In genomic region chr17:78139861-78140168, GRCh38 we compare ENCODE assay signal across 8 cellular contexts. TPM values are rescaled to one million over a fixed set of nuclear protein-coding genes. Genes with fewer than 3 reads are reported as not detected.
DNase-seq lines count a peak whose midpoint lies in the region; ATAC-seq, FAIRE-seq and TF ChIP-seq lines count a peak whose summit lies in the region.
"Not testable (repeated sequence)": the region's sequence is repeated elsewhere in the genome, so short reads cannot be mapped to it uniquely, and the experiment has no call there.
"Had no signal": no experiment of that assay in that cellular context is flagged by ENCODE, and none has a peak within 500 bp of the region (broad histone marks: within the 10 kb centered on the region; RNA-seq: fewer than 3 reads in every experiment).

No MANE protein-coding gene starts in this region.

- H3K4me3 ChIP-seq in PC-3 (ENCODE audit: low read length) (peak overlapping the region; percentile 48), lower lobe of right lung (peak overlapping the region; percentile 4)
- H3K4me3 ChIP-seq in GM12878 = not testable (repeated sequence)

- TF ChIP-seq CTCF in CD14-positive monocyte (IDR thresholded peaks at IDR 0.05); PC-3 (conservative IDR thresholded peaks at IDR 0.05; ENCODE audit: low read depth, low read length); GM12878 (IDR thresholded peaks at IDR 0.05 in 2 of 3, conservative IDR thresholded peaks at IDR 0.05 in 1 of 3; ENCODE audit: control insufficient read depth in 2 of 3, extremely low read depth in 1 of 3, insufficient read depth in 1 of 3, low read depth in 3 of 3, low read length in 3 of 3); lower lobe of right lung (IDR thresholded peaks at IDR 0.05): not testable (repeated sequence)

- BruUV-seq in PC-3 (replicated peaks; lab: Mats Ljungman, UMichigan); GM12878 (replicated peaks; lab: Mats Ljungman, UMichigan): not testable (repeated sequence)

- ATAC-seq in PC-3, GM12878, lower lobe of right lung: not testable (repeated sequence)

- RAD21 ChIA-PET in GM12878 (lab: Charles Lee; ENCODE audit: unreplicated experiment) = interaction anchor here (0.6 to 1.2 kb wide), 7 partner anchors 11 to 99 kb away, joined by 3 to 5 read pairs (median 3); partner anchors contain the start of gene TMC6

- H3K9ac ChIP-seq in PC-3 (ENCODE audit: low read length) = 0 out of 2 replicates have a peak overlapping the region, but pooled peaks have one; percentile 1
- not testable (repeated sequence) for H3K9ac ChIP-seq in GM12878 (ENCODE audit: control insufficient read depth, insufficient read depth, low read length)

- H3K27ac ChIP-seq in PC-3 (ENCODE audit: low read length) (peak overlapping the region; percentile 27), lower lobe of right lung (peak overlapping the region; percentile 47)
- not testable (repeated sequence) for H3K27ac ChIP-seq in GM12878 (ENCODE audit: control insufficient read depth, insufficient read depth)

- H3K79me2 ChIP-seq in PC-3 (ENCODE audit: low read length) = not testable (repeated sequence)
- peaks cover 12% of the 10 kb centered on the region for H3K79me2 ChIP-seq in GM12878 (ENCODE audit: control insufficient read depth, insufficient read depth, low read length)

- not testable (repeated sequence) for H4K20me1 ChIP-seq in PC-3 (ENCODE audit: low read length); GM12878 (ENCODE audit: control insufficient read depth, insufficient read depth)

- H3K9me3 ChIP-seq in PC-3 (ENCODE audit: low read length); GM12878 (replicated peaks; ENCODE audit: control insufficient read depth, insufficient read depth, low read length); lower lobe of right lung: not testable (repeated sequence)

- not testable (repeated sequence) for H3K27me3 Mint-ChIP-seq in CD14-positive monocyte (ENCODE audit: low read depth in 3 of 3); activated CD4-positive, alpha-beta memory T cell treated with anti-CD3 and anti-CD28 coated beads, Interleukin-2, amount 10 ng/mL, durations not matched to agents 7 days and 5 days; stimulated activated naive CD8-positive, alpha-beta T cell treated with anti-CD3 and anti-CD28 coated beads, Interleukin-15, Interleukin-2, amounts not matched to agents 100 ng/mL and 50 ng/mL, for 24 hours

- CTCF ChIA-PET in PC-3 (lab: Charles Lee) = interaction anchor here (0.6 to 0.8 kb wide), 3 partner anchors 12 to 111 kb away, joined by 3 to 4 read pairs (median 4); no protein-coding TSS in a partner anchor
- CTCF ChIA-PET in activated CD4-positive, alpha-beta memory T cell treated with anti-CD3 and anti-CD28 coated beads, Interleukin-2, amount 10 ng/mL, durations not matched to agents 7 days and 5 days (lab: Charles Lee) = interaction anchor here (0.6 to 8.2 kb wide), 11 partner anchors 10 to 680 kb away, joined by 3 to 106 read pairs (median 5); partner anchors contain the start of genes TMC6 and TMC8
- CTCF ChIA-PET in GM12878 (lab: Yijun Ruan, JAX) = interaction anchor here (0.7 to 9.5 kb wide), 6 partner anchors 13 to 111 kb away, joined by 3 to 132 read pairs (median 4); partner anchors contain the start of genes AFMID, TK1 and TMC6

- SMC1A ChIA-PET in GM12878 (lab: Charles Lee; ENCODE audit: uncharacterized antibody, unreplicated experiment) = interaction anchor here (1.4 to 1.5 kb wide), 2 partner anchors 8 to 36 kb away, joined by 3 to 8 read pairs; no protein-coding TSS in a partner anchor

- not testable (repeated sequence) for H3K9me3 Mint-ChIP-seq in CD14-positive monocyte; activated CD4-positive, alpha-beta memory T cell treated with anti-CD3 and anti-CD28 coated beads, Interleukin-2, amount 10 ng/mL, durations not matched to agents 7 days and 5 days; stimulated activated naive CD8-positive, alpha-beta T cell treated with anti-CD3 and anti-CD28 coated beads, Interleukin-15, Interleukin-2, amounts not matched to agents 100 ng/mL and 50 ng/mL, for 24 hours

- DNase-seq in CD14-positive monocyte (ENCODE audit: low spot score); PC-3; activated CD4-positive, alpha-beta memory T cell treated with anti-CD3 and anti-CD28 coated beads, Interleukin-2, amount 10 ng/mL, durations not matched to agents 7 days and 5 days; GM12878 (ENCODE audit: low read depth, low spot score); lower lobe of right lung: not testable (repeated sequence)

- peak overlapping the region; percentile 76 for H3K4me2 ChIP-seq in PC-3 (ENCODE audit: low read length)
- not testable (repeated sequence) for H3K4me2 ChIP-seq in GM12878 (ENCODE audit: control insufficient read depth, insufficient read depth)

- H3K4me1 ChIP-seq in PC-3 (ENCODE audit: insufficient read depth, low read length) (peaks cover 42% of the 10 kb centered on the region), GM12878 (ENCODE audit: control insufficient read depth, insufficient read depth, low read length) (peaks cover 64% of the 10 kb centered on the region), lower lobe of right lung (peaks cover 54% of the 10 kb centered on the region)

- peak overlapping the region; percentile 42 to 52 for H3K4me3 Mint-ChIP-seq in CD14-positive monocyte
- peak overlapping the region; percentile 15 for H3K4me3 Mint-ChIP-seq in activated CD4-positive, alpha-beta memory T cell treated with anti-CD3 and anti-CD28 coated beads, Interleukin-2, amount 10 ng/mL, durations not matched to agents 7 days and 5 days
- peak overlapping the region; percentile 39 for H3K4me3 Mint-ChIP-seq in stimulated activated naive CD8-positive, alpha-beta T cell treated with anti-CD3 and anti-CD28 coated beads, Interleukin-15, Interleukin-2, amounts not matched to agents 100 ng/mL and 50 ng/mL, for 24 hours

- H3K27ac Mint-ChIP-seq in CD14-positive monocyte = peak overlapping the region; percentile 82 to 96 (median 90)
- H3K27ac Mint-ChIP-seq in activated CD4-positive, alpha-beta memory T cell treated with anti-CD3 and anti-CD28 coated beads, Interleukin-2, amount 10 ng/mL, durations not matched to agents 7 days and 5 days = peak overlapping the region; percentile 82
- H3K27ac Mint-ChIP-seq in stimulated activated naive CD8-positive, alpha-beta T cell treated with anti-CD3 and anti-CD28 coated beads, Interleukin-15, Interleukin-2, amounts not matched to agents 100 ng/mL and 50 ng/mL, for 24 hours = peak overlapping the region; percentile 57

- not testable (repeated sequence) for H3K9me2 ChIP-seq in PC-3 (replicated peaks; ENCODE audit: low read length)

- peaks cover 36 to 55% of the 10 kb centered on the region in 2 donors for H3K36me3 Mint-ChIP-seq in CD14-positive monocyte
- peaks cover 60% of the 10 kb centered on the region for H3K36me3 Mint-ChIP-seq in activated CD4-positive, alpha-beta memory T cell treated with anti-CD3 and anti-CD28 coated beads, Interleukin-2, amount 10 ng/mL, durations not matched to agents 7 days and 5 days (ENCODE audit: low read depth)
- H3K36me3 Mint-ChIP-seq in stimulated activated naive CD8-positive, alpha-beta T cell treated with anti-CD3 and anti-CD28 coated beads, Interleukin-15, Interleukin-2, amounts not matched to agents 100 ng/mL and 50 ng/mL, for 24 hours (ENCODE audit: low read depth) = peaks cover 34% of the 10 kb centered on the region

- not testable (repeated sequence) for H3K27me3 ChIP-seq in PC-3 (ENCODE audit: low read length); GM12878 (replicated peaks in 1 of 2; ENCODE audit: control insufficient read depth in 2 of 2, insufficient read depth in 2 of 2, low read length in 1 of 2); lower lobe of right lung (ENCODE audit: low read depth)

- not testable (repeated sequence) for TF ChIP-seq RAD21 in GM12878 (IDR thresholded peaks at IDR 0.05; ENCODE audit: insufficient read depth, low read depth, low read length)

- FAIRE-seq in GM12878 (lab: Jason Lieb, UNC) = not testable (repeated sequence)

- TF ChIP-seq POLR2A in GM12878 (IDR thresholded peaks at IDR 0.05; ENCODE audit: low read depth, low read length) = not testable (repeated sequence)

- H3F3A ChIP-seq in PC-3 (ENCODE audit: low read length, unreplicated experiment) = not testable (repeated sequence)

- not testable (repeated sequence) for H3K36me3 ChIP-seq in PC-3 (ENCODE audit: low read depth, low read length); lower lobe of right lung
- H3K36me3 ChIP-seq in GM12878 (ENCODE audit: control insufficient read depth in 2 of 2, insufficient read depth in 2 of 2, low read length in 1 of 2) = peaks cover 13 to 14% of the 10 kb centered on the region in 2 experiments; a peak in 3 of 4 replicates

- in situ Hi-C loops in GM12878 (cut with MboI) = not testable (repeated sequence)

- POLR2A ChIA-PET in PC-3 (lab: Charles Lee; ENCODE audit: unreplicated experiment) = interaction anchor here (0.8 kb wide), 2 partner anchors 11 to 181 kb away, joined by 3 to 27 read pairs; partner anchors contain the start of genes TMC6 and TNRC6C
- POLR2A ChIA-PET in activated CD4-positive, alpha-beta memory T cell treated with anti-CD3 and anti-CD28 coated beads, Interleukin-2, amount 10 ng/mL, durations not matched to agents 7 days and 5 days (lab: Charles Lee) = interaction anchor here (0.7 to 14.6 kb wide), 16 partner anchors 13 to 242 kb away, joined by 3 to 332 read pairs (median 4); partner anchors contain the start of genes AFMID, SYNGR2, TK1 and TMC6
- POLR2A ChIA-PET in GM12878 (lab: Charles Lee) = interaction anchor here (0.5 to 3.3 kb wide), 7 partner anchors 9 to 46 kb away, joined by 3 to 15 read pairs (median 4); partner anchors contain the start of gene TMC6

- intact Hi-C loops in CD14-positive monocyte (cut with micrococcal nuclease) = loop anchor here (1.0 to 5.0 kb wide), 4 partner anchors 30 to 47 kb away; partner anchors contain the start of genes AFMID (in 2 of the 2) and TK1 (in 2 of the 2)
- intact Hi-C loops in PC-3 (cut with micrococcal nuclease) = loop anchor here (1.0 to 2.0 kb wide), 2 partner anchors 29 to 47 kb away; partner anchors contain the start of genes AFMID, SYNGR2 and TK1
- intact Hi-C loops in GM12878 (cut with micrococcal nuclease; ENCODE audit: unreplicated experiment) = loop anchor here (1.0 kb wide), 1 partner anchor 32 kb away; no protein-coding TSS in a partner anchor
- intact Hi-C loops in lower lobe of right lung (cut with DNase I) = not testable (repeated sequence)

- peaks cover 77% of the 10 kb centered on the region for H3K4me1 Mint-ChIP-seq in CD14-positive monocyte
- H3K4me1 Mint-ChIP-seq in activated CD4-positive, alpha-beta memory T cell treated with anti-CD3 and anti-CD28 coated beads, Interleukin-2, amount 10 ng/mL, durations not matched to agents 7 days and 5 days = peaks cover 70% of the 10 kb centered on the region
- peaks cover 84% of the 10 kb centered on the region for H3K4me1 Mint-ChIP-seq in stimulated activated naive CD8-positive, alpha-beta T cell treated with anti-CD3 and anti-CD28 coated beads, Interleukin-15, Interleukin-2, amounts not matched to agents 100 ng/mL and 50 ng/mL, for 24 hours (ENCODE audit: low read depth)

- WGBS in GM12878 (ENCODE audit: insufficient coverage, insufficient replicate concordance, low lambda C conversion rate, missing lambda C conversion rate) = 83% methylated on average over 12 of the region's 12 CpGs

- TF ChIP-seq EP300 in GM12878 (IDR thresholded peaks at IDR 0.05; ENCODE audit: borderline replicate concordance in 1 of 2, control insufficient read depth in 1 of 2, low read depth in 2 of 2, low read length in 2 of 2) = not testable (repeated sequence)

- peak overlapping the region; percentile 65 for H2AFZ ChIP-seq in PC-3 (ENCODE audit: low read length)
- H2AFZ ChIP-seq in GM12878 (ENCODE audit: control insufficient read depth, low read depth, low read length) = not testable (repeated sequence)

RNA-seq across cellular contexts. Expression of gene C17orf99, which starts 6.4 kb away (rescaled TPM):
- not detected for polyA plus RNA-seq in CD14-positive monocyte
- total RNA-seq in PC-3 (2014; rRNA removed) = 3.2 TPM in 1 of 2 replicates, not detected in the other
- total RNA-seq in activated CD4-positive, alpha-beta memory T cell treated with anti-CD3 and anti-CD28 coated beads, Interleukin-2, amount 10 ng/mL, durations not matched to agents 7 days and 5 days = not detected
- total RNA-seq in GM12878 (2013; cell fraction: nucleolus; rRNA removed) = 3.6 and 5.5 TPM in 2 replicates
- total RNA-seq in GM12878 (2014; rRNA removed) = 2.1 and 5.9 TPM in 2 replicates
- total RNA-seq in GM12878 (2014; rRNA removed; fragmentation: Illumina TruSeq; extraction: Trizol) = 1.6 and 1.9 TPM in 2 replicates
- 3.1 and 4.4 TPM in 2 replicates for total RNA-seq in GM12878 (2021)
- 1.5 TPM for polyA plus RNA-seq in GM12878 (2011; ENCODE audit: low read depth)
- polyA plus RNA-seq in GM12878 (2011; rRNA removed) = 2.2 and 3.5 TPM in 2 replicates
- 4.1 and 4.5 TPM in 2 replicates for polyA plus RNA-seq in GM12878 (2011; cell fraction: cytosol; rRNA removed)
- polyA plus RNA-seq in GM12878 (2011; cell fraction: nucleus; rRNA removed) = 5.0 and 11.8 TPM in 2 replicates
- 3.6 and 6.7 TPM in 2 replicates for polyA plus RNA-seq in GM12878 (2012)
- polyA plus RNA-seq in GM12878 (2014; fragmentation: Illumina TruSeq; extraction: Trizol) = 0.22 and 1.4 TPM in 2 replicates
- under 1 TPM; 0.20 to 0.48 TPM for polyA plus RNA-seq in GM12878 (2014; fragmentation: Nextera tagmentation; extraction: Ambion mirVana)
- 4.8 and 5.6 TPM in 2 replicates for polyA plus RNA-seq in GM12878 (2014; rRNA removed)
- polyA plus RNA-seq in GM12878 (2016; fragmentation: Nextera tagmentation; extraction: Ambion mirVana) = 1 to 10 TPM; 3.0 to 4.5 TPM
- polyA minus RNA-seq in GM12878 (2011; rRNA and poly(A)+ RNA removed) = 2.9 and 5.1 TPM in 2 replicates
- 2.7 TPM in 1 of 2 replicates, not detected in the other for polyA minus RNA-seq in GM12878 (2011; cell fraction: cytosol; rRNA and poly(A)+ RNA removed)
- 0.36 and 4.7 TPM in 2 replicates for polyA minus RNA-seq in GM12878 (2011; cell fraction: nucleus; rRNA and poly(A)+ RNA removed)
- not detected for total RNA-seq in lower lobe of right lung
- total RNA-seq: renal cortical epithelial cell, thyroid gland had no signal

RNA-seq across cellular contexts. Expression of gene TMC8, which starts 9.2 kb away (rescaled TPM):
- polyA plus RNA-seq in CD14-positive monocyte = 10 to 100 TPM; 13.3 to 15.1 TPM
- 4.6 and 5.3 TPM in 2 replicates for total RNA-seq in PC-3 (2014; rRNA removed)
- 100 to 1,000 TPM; 316 to 334 TPM for total RNA-seq in activated CD4-positive, alpha-beta memory T cell treated with anti-CD3 and anti-CD28 coated beads, Interleukin-2, amount 10 ng/mL, durations not matched to agents 7 days and 5 days
- 310 and 316 TPM in 2 replicates for total RNA-seq in GM12878 (2013; cell fraction: nucleolus; rRNA removed)
- 40.9 and 41.9 TPM in 2 replicates for total RNA-seq in GM12878 (2014; rRNA removed)
- total RNA-seq in GM12878 (2014; rRNA removed; fragmentation: Illumina TruSeq; extraction: Trizol) = 22.2 and 25.4 TPM in 2 replicates
- total RNA-seq in GM12878 (2021) = 120 and 128 TPM in 2 replicates
- polyA plus RNA-seq in GM12878 (2011; ENCODE audit: low read depth) = 110 TPM
- polyA plus RNA-seq in GM12878 (2011; rRNA removed) = 19.5 and 36.5 TPM in 2 replicates
- 62.8 and 67.7 TPM in 2 replicates for polyA plus RNA-seq in GM12878 (2011; cell fraction: cytosol; rRNA removed)
- 353 and 365 TPM in 2 replicates for polyA plus RNA-seq in GM12878 (2011; cell fraction: nucleus; rRNA removed)
- 116 and 163 TPM in 2 replicates for polyA plus RNA-seq in GM12878 (2012)
- 16.7 and 45.9 TPM in 2 replicates for polyA plus RNA-seq in GM12878 (2014; fragmentation: Illumina TruSeq; extraction: Trizol)
- 1 to 10 TPM; 2.7 to 8.4 TPM for polyA plus RNA-seq in GM12878 (2014; fragmentation: Nextera tagmentation; extraction: Ambion mirVana)
- polyA plus RNA-seq in GM12878 (2014; rRNA removed) = 118 and 129 TPM in 2 replicates
- 10 to 100 TPM; 38.2 to 48.1 TPM for polyA plus RNA-seq in GM12878 (2016; fragmentation: Nextera tagmentation; extraction: Ambion mirVana)
- 87.9 and 94.3 TPM in 2 replicates for polyA minus RNA-seq in GM12878 (2011; rRNA and poly(A)+ RNA removed)
- polyA minus RNA-seq in GM12878 (2011; cell fraction: cytosol; rRNA and poly(A)+ RNA removed) = 17.8 and 22.5 TPM in 2 replicates
- 96.8 and 128 TPM in 2 replicates for polyA minus RNA-seq in GM12878 (2011; cell fraction: nucleus; rRNA and poly(A)+ RNA removed)
- 33.8 TPM for total RNA-seq in lower lobe of right lung

RNA-seq across cellular contexts. Expression of gene TMC6, which starts 11.3 kb away (rescaled TPM):
- polyA plus RNA-seq in CD14-positive monocyte (10 to 100 TPM; 60.1 to 79.2 TPM), GM12878 (2011; rRNA removed) (25.6 and 38.0 TPM in 2 replicates), GM12878 (2014; fragmentation: Illumina TruSeq; extraction: Trizol) (2.0 and 20.0 TPM in 2 replicates), GM12878 (2014; fragmentation: Nextera tagmentation; extraction: Ambion mirVana) (10 to 100 TPM in 1 of 2 experiments, 1 to 10 TPM in 1; 1.9 to 11.5 TPM), GM12878 (2014; rRNA removed) (136 and 153 TPM in 2 replicates), GM12878 (2016; fragmentation: Nextera tagmentation; extraction: Ambion mirVana) (10 to 100 TPM; 82.0 to 94.4 TPM)
- total RNA-seq in PC-3 (2014; rRNA removed) (97.3 and 138 TPM in 2 replicates), GM12878 (2014; rRNA removed) (104 and 117 TPM in 2 replicates), GM12878 (2014; rRNA removed; fragmentation: Illumina TruSeq; extraction: Trizol) (34.2 and 39.1 TPM in 2 replicates), GM12878 (2021) (206 and 232 TPM in 2 replicates), lower lobe of right lung (173 TPM)
- total RNA-seq in activated CD4-positive, alpha-beta memory T cell treated with anti-CD3 and anti-CD28 coated beads, Interleukin-2, amount 10 ng/mL, durations not matched to agents 7 days and 5 days = 100 to 1,000 TPM; 460 to 463 TPM
- 479 and 553 TPM in 2 replicates for total RNA-seq in GM12878 (2013; cell fraction: nucleolus; rRNA removed)
- polyA plus RNA-seq in GM12878 (2011; ENCODE audit: low read depth) = 47.5 TPM
- 39.0 and 65.3 TPM in 2 replicates for polyA plus RNA-seq in GM12878 (2011; cell fraction: cytosol; rRNA removed)
- 658 and 780 TPM in 2 replicates for polyA plus RNA-seq in GM12878 (2011; cell fraction: nucleus; rRNA removed)
- 192 and 207 TPM in 2 replicates for polyA plus RNA-seq in GM12878 (2012)
- polyA minus RNA-seq in GM12878 (2011; rRNA and poly(A)+ RNA removed) = 24.9 and 76.7 TPM in 2 replicates
- polyA minus RNA-seq in GM12878 (2011; cell fraction: cytosol; rRNA and poly(A)+ RNA removed) = 38.3 and 48.8 TPM in 2 replicates
- polyA minus RNA-seq in GM12878 (2011; cell fraction: nucleus; rRNA and poly(A)+ RNA removed) = 152 and 216 TPM in 2 replicates

RNA-seq across cellular contexts. Expression of gene SYNGR2, which starts 28.6 kb away (rescaled TPM):
- 100 to 1,000 TPM; 350 to 402 TPM for polyA plus RNA-seq in CD14-positive monocyte
- 213 and 220 TPM in 2 replicates for total RNA-seq in PC-3 (2014; rRNA removed)
- 10 to 100 TPM; 63.6 to 64.0 TPM for total RNA-seq in activated CD4-positive, alpha-beta memory T cell treated with anti-CD3 and anti-CD28 coated beads, Interleukin-2, amount 10 ng/mL, durations not matched to agents 7 days and 5 days
- 161 and 167 TPM in 2 replicates for total RNA-seq in GM12878 (2013; cell fraction: nucleolus; rRNA removed)
- 189 and 212 TPM in 2 replicates for total RNA-seq in GM12878 (2014; rRNA removed)
- total RNA-seq in GM12878 (2014; rRNA removed; fragmentation: Illumina TruSeq; extraction: Trizol) = 112 and 126 TPM in 2 replicates
- 291 and 310 TPM in 2 replicates for total RNA-seq in GM12878 (2021)
- polyA plus RNA-seq in GM12878 (2011; ENCODE audit: low read depth) = 105 TPM
- polyA plus RNA-seq in GM12878 (2011; rRNA removed) = 134 and 329 TPM in 2 replicates
- polyA plus RNA-seq in GM12878 (2011; cell fraction: cytosol; rRNA removed) = 630 and 860 TPM in 2 replicates
- polyA plus RNA-seq in GM12878 (2011; cell fraction: nucleus; rRNA removed) = 304 and 332 TPM in 2 replicates
- polyA plus RNA-seq in GM12878 (2012) = 386 and 393 TPM in 2 replicates
- 69.3 and 212 TPM in 2 replicates for polyA plus RNA-seq in GM12878 (2014; fragmentation: Illumina TruSeq; extraction: Trizol)
- 10 to 100 TPM in 1 of 2 experiments, 1 to 10 TPM in 1; 4.4 to 28.8 TPM for polyA plus RNA-seq in GM12878 (2014; fragmentation: Nextera tagmentation; extraction: Ambion mirVana)
- polyA plus RNA-seq in GM12878 (2014; rRNA removed) = 310 and 312 TPM in 2 replicates
- polyA plus RNA-seq in GM12878 (2016; fragmentation: Nextera tagmentation; extraction: Ambion mirVana) = 100 to 1,000 TPM; 491 to 529 TPM
- polyA minus RNA-seq in GM12878 (2011; rRNA and poly(A)+ RNA removed) = 329 and 477 TPM in 2 replicates
- 131 and 150 TPM in 2 replicates for polyA minus RNA-seq in GM12878 (2011; cell fraction: cytosol; rRNA and poly(A)+ RNA removed)
- polyA minus RNA-seq in GM12878 (2011; cell fraction: nucleus; rRNA and poly(A)+ RNA removed) = 60.8 and 82.3 TPM in 2 replicates
- 217 TPM for total RNA-seq in lower lobe of right lung

RNA-seq across cellular contexts. Expression of gene TK1, which starts 47.0 kb away (rescaled TPM):
- 1 to 10 TPM; 1.4 to 2.0 TPM for polyA plus RNA-seq in CD14-positive monocyte
- 340 and 430 TPM in 2 replicates for total RNA-seq in PC-3 (2014; rRNA removed)
- total RNA-seq in activated CD4-positive, alpha-beta memory T cell treated with anti-CD3 and anti-CD28 coated beads, Interleukin-2, amount 10 ng/mL, durations not matched to agents 7 days and 5 days = 100 to 1,000 TPM; 109 to 117 TPM
- total RNA-seq in GM12878 (2013; cell fraction: nucleolus; rRNA removed) = 11.3 and 13.8 TPM in 2 replicates
- total RNA-seq in GM12878 (2014; rRNA removed) = 93.2 and 102 TPM in 2 replicates
- 49.9 and 53.4 TPM in 2 replicates for total RNA-seq in GM12878 (2014; rRNA removed; fragmentation: Illumina TruSeq; extraction: Trizol)
- 89.7 and 96.3 TPM in 2 replicates for total RNA-seq in GM12878 (2021)
- 34.9 TPM for polyA plus RNA-seq in GM12878 (2011; ENCODE audit: low read depth)
- polyA plus RNA-seq in GM12878 (2011; rRNA removed) = 32.6 and 62.7 TPM in 2 replicates
- polyA plus RNA-seq in GM12878 (2011; cell fraction: cytosol; rRNA removed) = 161 and 278 TPM in 2 replicates
- polyA plus RNA-seq in GM12878 (2011; cell fraction: nucleus; rRNA removed) = 136 and 156 TPM in 2 replicates
- polyA plus RNA-seq in GM12878 (2012) = 62.9 and 70.7 TPM in 2 replicates
- polyA plus RNA-seq in GM12878 (2014; fragmentation: Illumina TruSeq; extraction: Trizol) = 27.4 and 55.2 TPM in 2 replicates
- 10 to 100 TPM in 1 of 2 experiments, 1 to 10 TPM in 1; 4.6 to 13.0 TPM for polyA plus RNA-seq in GM12878 (2014; fragmentation: Nextera tagmentation; extraction: Ambion mirVana)
- 127 and 128 TPM in 2 replicates for polyA plus RNA-seq in GM12878 (2014; rRNA removed)
- polyA plus RNA-seq in GM12878 (2016; fragmentation: Nextera tagmentation; extraction: Ambion mirVana) = 100 to 1,000 TPM; 168 to 175 TPM
- polyA minus RNA-seq in GM12878 (2011; rRNA and poly(A)+ RNA removed) = 92.8 and 202 TPM in 2 replicates
- polyA minus RNA-seq in GM12878 (2011; cell fraction: cytosol; rRNA and poly(A)+ RNA removed) = 47.4 and 52.8 TPM in 2 replicates
- 23.5 and 34.4 TPM in 2 replicates for polyA minus RNA-seq in GM12878 (2011; cell fraction: nucleus; rRNA and poly(A)+ RNA removed)
- total RNA-seq in lower lobe of right lung = 6.6 TPM
